Comparison of ENCODE assay signal across 13 cellular contexts in genomic region chr4:181870326-181870725, GRCh38.
"Had no signal": no experiment of that assay in that cellular context is flagged by ENCODE, and none has a peak within 500 bp of the region (broad histone marks: within the 10 kb centered on the region; RNA-seq: fewer than 3 reads in every experiment).

No MANE protein-coding gene starts in this region.

- H3K4me3 ChIP-seq: heart left ventricle, left lung, psoas muscle, right lobe of liver, spleen, suprapubic skin had no signal

- DNase-seq: activated CD8-positive, alpha-beta memory T cell treated with anti-CD3 and anti-CD28 coated beads, Interleukin-2, amount 50 U/mL, for 4 hours; activated CD8-positive, alpha-beta T cell treated with anti-CD3 and anti-CD28 coated beads for 36 hours; activated naive CD8-positive, alpha-beta T cell treated with anti-CD3 and anti-CD28 coated beads, Interleukin-2, amount 10 ng/mL, durations not matched to agents 7 days and 5 days; effector memory CD8-positive, alpha-beta T cell; heart left ventricle; left lung; mesendoderm; psoas muscle; right lobe of liver; spleen; stimulated activated CD4-positive, alpha-beta T cell treated with anti-CD3 and anti-CD28 coated beads, Interleukin-1b, Interleukin-23, amount 100 ng/mL, for 48 hours; stimulated activated naive CD4-positive, alpha-beta T cell treated with Interleukin-2 at 50 U/mL for 16 hours had no signal

- ATAC-seq: activated CD8-positive, alpha-beta T cell treated with anti-CD3 and anti-CD28 coated beads for 36 hours; effector memory CD8-positive, alpha-beta T cell; heart left ventricle; left lung; psoas muscle; right lobe of liver had no signal
